In genomic region chr7:4665661-4666060, GRCh38 we compare ENCODE assay signal across 13 cellular contexts.
DNase-seq lines count a peak whose midpoint lies in the region; ATAC-seq, FAIRE-seq and TF ChIP-seq lines count a peak whose summit lies in the region.
"Had no signal": no experiment of that assay in that cellular context is flagged by ENCODE, and none has a peak within 500 bp of the region (broad histone marks: within the 10 kb centered on the region; RNA-seq: fewer than 3 reads in every experiment).

No MANE protein-coding gene starts in this region.

- no peaks in the 10 kb centered on the region for H3K79me2 ChIP-seq in ACC112 (ENCODE audit: control insufficient read depth, insufficient read depth, low read length, unreplicated experiment)

- no peak for ATAC-seq in GM21529 (IDR thresholded peaks at IDR 0.05; ENCODE audit: unreplicated experiment)

- H3K27ac ChIP-seq in ACC112 (ENCODE audit: low read depth, low read length) (peak overlapping the region; percentile 95), muscle layer of colon (ENCODE audit: low read depth, low read length) (peak overlapping the region; percentile 1), RWPE1 (no peak overlapping the region; the same call in 1 of the 2 replicates)

- CTCF ChIA-PET in RWPE1 (lab: Yijun Ruan, JAX) = no interaction called here

- H3K36me3 ChIP-seq in ACC112 (ENCODE audit: insufficient read depth, low read length) (no peaks in the 10 kb centered on the region), muscle layer of colon (ENCODE audit: insufficient read depth, low read length) (no peaks in the 10 kb centered on the region)
- H3K36me3 ChIP-seq: uterus had no signal

- DNase-seq in HTR-8/SVneo (ENCODE audit: insufficient read length, low spot score) (peak; percentile 54), brain pericyte (ENCODE audit: low read depth, low spot score) (peak; percentile 48), RWPE1 (ENCODE audit: low spot score) (no peak), NCI-H146 treated with DMSO at 0.1 percent for 48 hours (lab: John Stamatoyannopoulos, UW; ENCODE audit: unreplicated experiment) (no peak)
- DNase-seq in T-helper 2 cell treated with Interferon-gamma antibody and Interleukin-4, amounts not matched to agents 5 μg/mL and 100 μg/mL, for 36 hours (ENCODE audit: low spot score) = no peak
- DNase-seq: CD8-positive, alpha-beta memory T cell; KBM-7; naive B cell; uterus had no signal

- POLR2A ChIA-PET in RWPE1 (lab: Yijun Ruan, JAX; ENCODE audit: low non-redundant PET) = no interaction called here

- no peaks in the 10 kb centered on the region for H3K27me3 ChIP-seq in ACC112 (ENCODE audit: insufficient read depth, low read length)
- no peaks in the 10 kb centered on the region for H3K27me3 ChIP-seq in muscle layer of colon (ENCODE audit: control insufficient read depth in 1 of 2, insufficient read depth in 2 of 2, low read length in 2 of 2)
- H3K27me3 ChIP-seq: uterus had no signal

- H3K9ac ChIP-seq in muscle layer of colon (ENCODE audit: low read length) = no peak overlapping the region

- H3K9me3 Mint-ChIP-seq in T-helper 2 cell treated with Interferon-gamma antibody and Interleukin-4, amounts not matched to agents 5 μg/mL and 100 μg/mL, for 36 hours = no peaks in the 10 kb centered on the region
- H3K9me3 Mint-ChIP-seq: central memory CD8-positive, alpha-beta T cell had no signal

- H3K27ac Mint-ChIP-seq in T-helper 2 cell treated with Interferon-gamma antibody and Interleukin-4, amounts not matched to agents 5 μg/mL and 100 μg/mL, for 36 hours = no peak overlapping the region
- H3K27ac Mint-ChIP-seq: CD8-positive, alpha-beta memory T cell; naive B cell had no signal

- H3K4me3 Mint-ChIP-seq in T-helper 2 cell treated with Interferon-gamma antibody and Interleukin-4, amounts not matched to agents 5 μg/mL and 100 μg/mL, for 36 hours = no peak overlapping the region
- H3K4me3 Mint-ChIP-seq: CD8-positive, alpha-beta memory T cell; central memory CD8-positive, alpha-beta T cell; naive B cell had no signal

- no peak for TF ChIP-seq CTCF in RWPE1 (conservative IDR thresholded peaks at IDR 0.05; ENCODE audit: low read depth)

- no peaks in the 10 kb centered on the region for H3K9me3 ChIP-seq in muscle layer of colon (ENCODE audit: low read length)
- H3K9me3 ChIP-seq: uterus had no signal

- H2AFZ ChIP-seq in ACC112 (ENCODE audit: low read length, unreplicated experiment) = no peak overlapping the region

- H3K4me3 ChIP-seq in ACC112 (ENCODE audit: low read depth, low read length) = peak overlapping the region; percentile 42; the same call in 1 of the 2 replicates
- no peak overlapping the region for H3K4me3 ChIP-seq in muscle layer of colon (ENCODE audit: low read depth in 1 of 2, low read length in 2 of 2)
- H3K4me3 ChIP-seq: uterus had no signal

- H3K4me1 ChIP-seq in ACC112 (ENCODE audit: control insufficient read depth, insufficient read depth, low read length, unreplicated experiment) = peaks cover 20% of the 10 kb centered on the region
- H3K4me1 ChIP-seq in muscle layer of colon (ENCODE audit: insufficient read depth, low read length) = peaks cover 21% of the 10 kb centered on the region
- H3K4me1 ChIP-seq: uterus had no signal

- FAIRE-seq in HTR-8/SVneo (lab: Jason Lieb, UNC) = no peak

- no peaks in the 10 kb centered on the region for H3K27me3 Mint-ChIP-seq in T-helper 2 cell treated with Interferon-gamma antibody and Interleukin-4, amounts not matched to agents 5 μg/mL and 100 μg/mL, for 36 hours (ENCODE audit: low read depth)
- H3K27me3 Mint-ChIP-seq: central memory CD8-positive, alpha-beta T cell had no signal

- H3K4me1 Mint-ChIP-seq in T-helper 2 cell treated with Interferon-gamma antibody and Interleukin-4, amounts not matched to agents 5 μg/mL and 100 μg/mL, for 36 hours (ENCODE audit: low read depth) = peaks cover 1% of the 10 kb centered on the region
- H3K4me1 Mint-ChIP-seq: CD8-positive, alpha-beta memory T cell; central memory CD8-positive, alpha-beta T cell; naive B cell had no signal

- no peaks in the 10 kb centered on the region for H3K36me3 Mint-ChIP-seq in T-helper 2 cell treated with Interferon-gamma antibody and Interleukin-4, amounts not matched to agents 5 μg/mL and 100 μg/mL, for 36 hours (ENCODE audit: low read depth)
- H3K36me3 Mint-ChIP-seq: CD8-positive, alpha-beta memory T cell; naive B cell had no signal

Comparison
In these comparisons a context has a peak if more than half of its experiments do, and no peak if none do; other contexts are left out.
1. DNase-seq: peak in HTR-8/SVneo (single experiment) and brain pericyte (single experiment); none in T-helper 2 cell treated with Interferon-gamma antibody and Interleukin-4, amounts not matched to agents 5 μg/mL and 100 μg/mL, for 36 hours (single experiment), RWPE1 (single experiment) and NCI-H146 treated with DMSO at 0.1 percent for 48 hours (single experiment).